In genomic region chr22:38570841-38571364, GRCh38 we compare ENCODE assay signal across 8 cellular contexts. TPM values are rescaled to one million over a fixed set of nuclear protein-coding genes. Genes with fewer than 3 reads are reported as not detected.
A peak's percentile ranks its signal among the peaks of the same experiment; 100 is the strongest.
DNase-seq lines count a peak whose midpoint lies in the region; ATAC-seq and TF ChIP-seq lines count a peak whose summit lies in the region.

No MANE protein-coding gene starts in this region.

- peak overlapping the region; percentile 40 to 83 (median 65) for H3K4me3 ChIP-seq in esophagus squamous epithelium
- peak overlapping the region; percentile 65 to 67 for H3K4me3 ChIP-seq in muscle layer of duodenum (ENCODE audit: low read depth in 1 of 2, low read length in 2 of 2)

- no peak for TF ChIP-seq POLR2A in esophagus squamous epithelium (IDR thresholded peaks at IDR 0.05)

- H3K36me3 ChIP-seq in esophagus squamous epithelium, result no peaks in the 10 kb centered on the region
- H3K36me3 ChIP-seq in muscle layer of duodenum (ENCODE audit: control insufficient read depth in 1 of 2, insufficient read depth in 2 of 2, low read length in 2 of 2), result no peaks in the 10 kb centered on the region

- no peak for ATAC-seq in HG03025 (IDR thresholded peaks at IDR 0.05; ENCODE audit: low FRiP score, unreplicated experiment)

- H3K9me3 ChIP-seq in esophagus squamous epithelium (no peaks in the 10 kb centered on the region), muscle layer of duodenum (ENCODE audit: control insufficient read depth in 1 of 2, low read length in 2 of 2) (no peaks in the 10 kb centered on the region)

- H3K27me3 ChIP-seq in esophagus squamous epithelium (no peaks in the 10 kb centered on the region), muscle layer of duodenum (ENCODE audit: low read depth, low read length) (peaks cover 4% of the 10 kb centered on the region)

- DNase-seq in NCI-H524 (lab: John Stamatoyannopoulos, UW), result peak; percentile 56 to 74
- DNase-seq in NCI-H524 treated with DMSO at 0.1 percent for 48 hours (lab: John Stamatoyannopoulos, UW), result no peak
- peak; percentile 29 for DNase-seq in NCI-H2227 (lab: John Stamatoyannopoulos, UW; ENCODE audit: unreplicated experiment)
- DNase-seq in activated T-cell treated with anti-CD3 and anti-CD28 coated beads, Interleukin-2, amount 50 U/mL, for 1 hour, result peak; percentile 52
- no peak for DNase-seq in esophagus squamous epithelium (lab: John Stamatoyannopoulos, UW)
- peak; percentile 83 for DNase-seq in superior temporal gyrus (ENCODE audit: extremely low spot score)

- H3K27ac ChIP-seq in esophagus squamous epithelium, result peak overlapping the region; percentile 56 to 90 (median 85)
- H3K27ac ChIP-seq in muscle layer of duodenum (ENCODE audit: low read length), result peak overlapping the region; percentile 3

- H3K4me1 ChIP-seq in esophagus squamous epithelium (peaks cover 0 to 22% (median 13%) of the 10 kb centered on the region in 3 donors), muscle layer of duodenum (ENCODE audit: control insufficient read depth in 1 of 2, insufficient read depth in 2 of 2, low read length in 2 of 2) (peaks cover 0 to 7% of the 10 kb centered on the region in 2 donors)

- TF ChIP-seq CTCF in esophagus squamous epithelium (IDR thresholded peaks at IDR 0.05), result no peak

- 1 to 3% methylated on average over 6 to 12 of the region's 12 CpGs for WGBS in esophagus squamous epithelium, 2 donors

- intact Hi-C loops in esophagus squamous epithelium (cut with DNase I), result no loop called here

RNA-seq across cellular contexts. Expression of gene DMC1, which starts 0.9 kb away (rescaled TPM):
- total RNA-seq in esophagus squamous epithelium, result 1 to 10 TPM in 3 of 4 donors, not detected in 1; 1.1 to 7.2 (median 5.2) TPM

Comparison
In these comparisons a context has a peak if more than half of its experiments do, and no peak if none do; other contexts are left out.
1. DNase-seq: peak in NCI-H524 (2 of 2), NCI-H2227 (single experiment), activated T-cell treated with anti-CD3 and anti-CD28 coated beads, Interleukin-2, amount 50 U/mL, for 1 hour (single experiment) and superior temporal gyrus (single experiment); none in NCI-H524 treated with DMSO at 0.1 percent for 48 hours (single experiment) and esophagus squamous epithelium (single experiment).